8 cellular contexts compared by ENCODE assay signal in the genomic region with DNA sequence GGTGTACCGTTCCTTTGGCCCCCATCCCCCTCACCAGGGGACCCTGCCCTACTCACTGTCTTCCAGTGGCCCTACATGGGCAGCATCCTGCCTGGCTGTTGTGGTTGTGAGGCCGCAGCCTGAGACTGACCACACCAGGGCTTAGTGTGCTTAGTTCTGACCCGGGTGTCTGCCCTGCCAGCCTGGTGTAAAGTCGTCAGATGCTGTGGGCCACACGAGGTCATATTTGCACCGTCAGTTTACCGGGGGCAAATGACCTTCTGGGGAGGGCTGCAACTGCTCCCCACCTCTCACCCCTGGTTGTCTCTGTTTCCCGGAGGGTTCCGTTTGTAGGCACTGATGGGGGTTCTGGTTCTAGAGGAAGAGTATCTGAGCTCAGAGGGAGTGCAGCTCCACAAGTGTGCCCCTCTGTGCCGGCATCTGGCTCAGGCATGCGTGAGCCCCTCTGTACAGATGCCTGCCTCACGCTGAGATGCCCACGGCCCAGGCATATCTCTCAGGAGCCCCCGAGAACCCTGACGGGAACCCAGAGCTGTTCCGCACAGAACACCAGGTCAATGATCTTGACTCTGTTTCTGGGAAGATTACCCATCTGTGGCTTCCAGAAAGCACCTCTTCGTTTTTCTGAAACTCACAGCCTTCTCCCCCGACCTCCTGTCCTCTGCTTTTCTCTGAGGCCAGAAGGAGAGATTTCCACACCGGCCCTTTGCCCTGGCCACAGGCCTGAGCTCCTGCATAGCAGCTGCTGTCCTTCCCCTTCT. TPM values are rescaled to one million over a fixed set of nuclear protein-coding genes. Genes with fewer than 3 reads are reported as not detected.
DNase-seq lines count a peak whose midpoint lies in the region; ATAC-seq and TF ChIP-seq lines count a peak whose summit lies in the region.

No MANE protein-coding gene starts in this region.

- H3K4me3 ChIP-seq in Peyer's patch (peak overlapping the region; percentile 32 to 49 (median 42)), foreskin fibroblast (ENCODE audit: low read depth in 1 of 2, low read length in 2 of 2) (no peak overlapping the region)

- H3K4me1 Mint-ChIP-seq in CD14-positive monocyte: peaks cover 86% of the 10 kb centered on the region
- H3K4me1 Mint-ChIP-seq in memory B cell: peaks cover 74% of the 10 kb centered on the region

- H3K4me1 ChIP-seq in Peyer's patch: peaks cover 38 to 97% (median 69%) of the 10 kb centered on the region in 4 donors

- H3K36me3 ChIP-seq in Peyer's patch: peaks cover 0 to 9% (median 0%) of the 10 kb centered on the region in 3 donors

- peak overlapping the region in 1 of 2 donors; percentile 9 for H3K4me3 Mint-ChIP-seq in CD14-positive monocyte
- peak overlapping the region; percentile 95 for H3K4me3 Mint-ChIP-seq in memory B cell

- H3K36me3 Mint-ChIP-seq in CD14-positive monocyte: peaks cover 28 to 73% of the 10 kb centered on the region in 2 donors
- peaks cover 8% of the 10 kb centered on the region for H3K36me3 Mint-ChIP-seq in memory B cell

- ATAC-seq in GM21423 (IDR thresholded peaks at IDR 0.05; ENCODE audit: unreplicated experiment): peak; percentile 27
- ATAC-seq in memory B cell (ENCODE audit: low read depth): peak; percentile 23
- no peak for ATAC-seq in GM18858 (IDR thresholded peaks at IDR 0.05; ENCODE audit: unreplicated experiment)

- H3K9me3 ChIP-seq in Peyer's patch: no peaks in the 10 kb centered on the region

- H3K27ac Mint-ChIP-seq in CD14-positive monocyte (peak overlapping the region in 4 of 7 donors; percentile 50 to 80 (median 58)), memory B cell (peak overlapping the region; percentile 95)

- DNase-seq in CD14-positive monocyte (ENCODE audit: low spot score) (no peak), Peyer's patch (peak in 2 of 3 donors; percentile 47 to 62), memory B cell (ENCODE audit: low spot score in 2 of 2) (no peak), foreskin fibroblast (no peak), dedifferentiated amniotic fluid mesenchymal stem cell (ENCODE audit: extremely low spot score) (no peak)
- DNase-seq in stimulated activated naive CD4-positive, alpha-beta T cell (lab: John Stamatoyannopoulos, UW): no peak

- H3K27me3 Mint-ChIP-seq in CD14-positive monocyte (ENCODE audit: low read depth in 3 of 3) (no peaks in the 10 kb centered on the region), memory B cell (no peaks in the 10 kb centered on the region)

- peak overlapping the region; percentile 88 to 96 (median 90) for H3K27ac ChIP-seq in Peyer's patch

- TF ChIP-seq CTCF in CD14-positive monocyte (IDR thresholded peaks at IDR 0.05): no peak
- TF ChIP-seq CTCF in Peyer's patch (IDR thresholded peaks at IDR 0.05): no peak
- no peak for TF ChIP-seq CTCF in foreskin fibroblast (IDR thresholded peaks at IDR 0.05; ENCODE audit: low read depth, low read length)

- no peaks in the 10 kb centered on the region for H3K9me3 Mint-ChIP-seq in CD14-positive monocyte
- no peaks in the 10 kb centered on the region for H3K9me3 Mint-ChIP-seq in memory B cell

- H3K27me3 ChIP-seq in Peyer's patch: no peaks in the 10 kb centered on the region

- intact Hi-C loops in CD14-positive monocyte (cut with micrococcal nuclease): no loop called here

- TF ChIP-seq POLR2A in Peyer's patch (IDR thresholded peaks at IDR 0.05): peak in 1 of 2 donors; percentile 2

RNA-seq across cellular contexts. Expression of gene KLF13, which starts 19.2 kb away (rescaled TPM):
- polyA plus RNA-seq in CD14-positive monocyte: 10 to 100 TPM; 22.5 to 28.0 TPM
- total RNA-seq in Peyer's patch: 10 to 100 TPM; 51.2 to 80.4 (median 75.6) TPM

Comparison
In these comparisons a context has a peak if more than half of its experiments do, and no peak if none do; other contexts are left out.
1. DNase-seq: peak in Peyer's patch (2 of 3); none in CD14-positive monocyte (single experiment), memory B cell (0 of 2), foreskin fibroblast (0 of 2), stimulated activated naive CD4-positive, alpha-beta T cell (0 of 6) and dedifferentiated amniotic fluid mesenchymal stem cell (single experiment).
2. H3K4me3 ChIP-seq: peak in Peyer's patch (4 of 4); none in foreskin fibroblast (0 of 2).